In genomic region chr7:131455546-131455945, GRCh38 we compare ENCODE assay signal across 18 cellular contexts.
"Had no signal": no experiment of that assay in that cellular context is flagged by ENCODE, and none has a peak within 500 bp of the region (broad histone marks: within the 10 kb centered on the region; RNA-seq: fewer than 3 reads in every experiment).

No MANE protein-coding gene starts in this region.

- DNase-seq: activated CD4-positive, CD25-positive, alpha-beta regulatory T cell treated with anti-CD3 and anti-CD28 coated beads, Interleukin-2, amount 50 U/mL, for 72 hours; activated CD8-positive, alpha-beta memory T cell treated with anti-CD3 and anti-CD28 coated beads for 24 hours; activated CD8-positive, alpha-beta memory T cell treated with anti-CD3 and anti-CD28 coated beads, Interleukin-2, amount 50 U/mL, for 48 hours; activated effector memory CD4-positive, alpha-beta T cell treated with anti-CD3 and anti-CD28 coated beads, Interleukin-2, amount 50 U/mL, for 16 hours; activated T-cell treated with anti-CD3 and anti-CD28 coated beads, Interleukin-2, amount 50 U/mL, for 48 hours; cerebellar nuclear complex; effector CD4-positive, alpha-beta T cell; esophagus squamous epithelium; mammary epithelial cell; stimulated activated CD4-positive, alpha-beta T cell treated with anti-CD3 and anti-CD28 coated beads, Interleukin-2, amount 100 ng/mL, for 24 hours; T-helper 17 cell; transverse colon; uterus had no signal

- H3K9me3 ChIP-seq: ascending aorta, breast epithelium, esophagus squamous epithelium, right atrium auricular region, transverse colon, uterus had no signal

- ATAC-seq: T-helper 17 cell had no signal

- H3K4me1 ChIP-seq: ascending aorta, breast epithelium, esophagus squamous epithelium, neural progenitor cell, right atrium auricular region, transverse colon, uterus had no signal

- H3K4me3 ChIP-seq: ascending aorta, breast epithelium, esophagus squamous epithelium, neural progenitor cell, right atrium auricular region, transverse colon, uterus had no signal

- H3K36me3 ChIP-seq: breast epithelium, neural progenitor cell, uterus had no signal

- H3K4me2 ChIP-seq: neural progenitor cell had no signal

- H2AFZ ChIP-seq: neural progenitor cell had no signal

- H3K27ac ChIP-seq: ascending aorta, breast epithelium, esophagus squamous epithelium, neural progenitor cell, right atrium auricular region, transverse colon, uterus, VCaP had no signal

- H3K27me3 ChIP-seq: ascending aorta, breast epithelium, esophagus squamous epithelium, neural progenitor cell, right atrium auricular region, transverse colon, uterus had no signal

- H3K9ac ChIP-seq: neural progenitor cell had no signal
